Comparison of ENCODE assay signal across 1 cellular context in genomic region chr1:25430666-25431494, GRCh38.
TF ChIP-seq lines count a peak whose summit lies in the region.

Gene MACO1, plus strand, starts transcription at chr1:25430897. Its CDS starts 202 bp downstream, at chr1:25431099.

TF ChIP-seq in K562, 482 proteins besides CTCF, POLR2A, EP300 and RAD21 (continued from another document and continues in another):
- no peak for TF ChIP-seq GTF3C2 (IDR thresholded peaks at IDR 0.05; ENCODE audit: borderline replicate concordance, extremely low read depth, insufficient read length)
- TF ChIP-seq ZNF57 (CRISPR knock-in tag; IDR thresholded peaks at IDR 0.05) = no peak
- no peak for TF ChIP-seq MEIS2 (IDR thresholded peaks at IDR 0.05; ENCODE audit: partially characterized antibody)
- TF ChIP-seq TFAP4 (CRISPR knock-in tag; IDR thresholded peaks at IDR 0.05; ENCODE audit: borderline replicate concordance) = no peak
- no peak for TF ChIP-seq JUND (IDR thresholded peaks at IDR 0.05; ENCODE audit: borderline replicate concordance, low read depth, low read length)
- no peak for TF ChIP-seq JUND (tag; IDR thresholded peaks at IDR 0.05; ENCODE audit: borderline replicate concordance, low read depth, low read length)
- no peak for TF ChIP-seq E2F4 (CRISPR knock-in tag; IDR thresholded peaks at IDR 0.05; ENCODE audit: low read depth)
- TF ChIP-seq ZBTB1 (CRISPR knock-in tag; IDR thresholded peaks at IDR 0.05; ENCODE audit: borderline replicate concordance, low read depth) = no peak
- TF ChIP-seq NKRF (IDR thresholded peaks at IDR 0.05; ENCODE audit: borderline replicate concordance) = no peak
- TF ChIP-seq ZBTB26 (CRISPR knock-in tag; IDR thresholded peaks at IDR 0.05) = no peak
- TF ChIP-seq CHD7 (IDR thresholded peaks at IDR 0.05; ENCODE audit: low read depth, low read length) = no peak
- TF ChIP-seq ARID3B (CRISPR knock-in tag; IDR thresholded peaks at IDR 0.05; ENCODE audit: borderline replicate concordance) = no peak
- TF ChIP-seq ZNF431 (CRISPR knock-in tag; IDR thresholded peaks at IDR 0.05) = no peak
- TF ChIP-seq MTA3 (IDR thresholded peaks at IDR 0.05; ENCODE audit: borderline replicate concordance) = no peak; the same call in 1 of the 2 replicates
- TF ChIP-seq TOE1 (IDR thresholded peaks at IDR 0.05; ENCODE audit: borderline replicate concordance) = no peak
- TF ChIP-seq TOE1 (CRISPR knock-in tag; IDR thresholded peaks at IDR 0.05; ENCODE audit: borderline replicate concordance, low read depth) = no peak
- TF ChIP-seq EGR1 (conservative IDR thresholded peaks at IDR 0.05) = no peak
- no peak for TF ChIP-seq ZNF717 (CRISPR knock-in tag; IDR thresholded peaks at IDR 0.05)
- TF ChIP-seq SAFB (IDR thresholded peaks at IDR 0.05; ENCODE audit: borderline replicate concordance, low read depth, low read length) = no peak
- no peak for TF ChIP-seq ETV6 (IDR thresholded peaks at IDR 0.05; ENCODE audit: borderline replicate concordance in 1 of 2, low read depth in 2 of 2, low read length in 1 of 2)
- no peak for TF ChIP-seq ETV6 (CRISPR knock-in tag; IDR thresholded peaks at IDR 0.05; ENCODE audit: borderline replicate concordance)
- no peak for TF ChIP-seq ATF6 (CRISPR knock-in tag; IDR thresholded peaks at IDR 0.05)
- TF ChIP-seq ZNF445 (CRISPR knock-in tag; IDR thresholded peaks at IDR 0.05; ENCODE audit: low read depth) = no peak
- TF ChIP-seq POLR2AphosphoS5 (IDR thresholded peaks at IDR 0.05; ENCODE audit: control insufficient read depth, insufficient read depth, low read depth, low read length) = peak; percentile 65; the same call in 1 of the 2 replicates
- TF ChIP-seq NFATC3 (IDR thresholded peaks at IDR 0.05) = no peak
- no peak for TF ChIP-seq ZNF197 (CRISPR knock-in tag; IDR thresholded peaks at IDR 0.05; ENCODE audit: low read depth)
- TF ChIP-seq DMBX1 (CRISPR knock-in tag; IDR thresholded peaks at IDR 0.05; ENCODE audit: borderline replicate concordance) = no peak
- TF ChIP-seq ARID2 (IDR thresholded peaks at IDR 0.05) = no peak; the same call in 1 of the 2 replicates
- TF ChIP-seq ETV1 (tag; conservative IDR thresholded peaks at IDR 0.05; ENCODE audit: low read depth) = no peak
- TF ChIP-seq ELF4 (CRISPR knock-in tag; IDR thresholded peaks at IDR 0.05) = no peak
- no peak for TF ChIP-seq MCM2 (IDR thresholded peaks at IDR 0.05; ENCODE audit: low read depth)
- TF ChIP-seq NCOA2 (IDR thresholded peaks at IDR 0.05; ENCODE audit: partially characterized antibody in 2 of 2) = no peak
